Comparison of ENCODE assay signal across 14 cellular contexts in the genomic region with DNA sequence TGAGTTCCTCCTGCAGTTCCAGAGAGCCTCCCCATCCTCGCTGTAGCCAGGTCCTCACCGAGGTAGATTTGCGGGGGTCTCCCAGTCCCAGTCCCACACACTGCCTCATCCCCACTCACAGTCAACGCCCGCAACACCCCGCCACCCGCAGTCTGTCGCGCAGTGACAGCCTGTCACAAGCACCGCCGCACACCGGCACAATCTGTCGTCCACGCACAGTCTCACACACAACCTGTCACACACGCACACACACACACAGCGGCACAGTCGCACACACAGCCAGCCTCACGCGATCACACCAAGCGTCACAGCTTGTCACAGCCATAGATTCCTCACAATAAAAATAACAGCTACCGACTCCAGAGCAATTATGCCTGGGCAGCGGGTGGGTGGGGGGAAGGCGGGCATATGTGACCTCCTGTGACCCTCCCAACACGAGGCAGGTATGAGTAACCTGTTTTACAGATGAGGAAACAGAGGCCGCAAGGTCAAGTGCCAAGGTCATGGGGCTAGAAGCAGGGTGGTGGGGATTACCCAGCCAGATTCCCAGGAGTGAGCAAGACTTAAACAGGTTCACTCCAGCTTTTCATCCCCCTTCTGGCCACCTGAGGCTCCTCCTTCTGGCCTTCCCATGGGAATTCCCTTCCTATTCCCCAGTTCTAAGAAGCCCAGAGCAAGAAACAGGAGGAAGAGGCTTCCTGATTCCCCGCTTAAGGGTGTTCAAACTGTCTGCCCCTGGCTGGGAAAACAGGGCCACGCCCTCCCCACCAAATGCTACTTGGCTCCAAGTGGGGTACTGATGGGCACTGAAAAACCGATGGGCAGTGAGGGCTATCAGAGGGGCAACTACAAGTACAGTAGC. TPM values are rescaled to one million over a fixed set of nuclear protein-coding genes. Genes with fewer than 3 reads are reported as not detected.
DNase-seq lines count a peak whose midpoint lies in the region; ATAC-seq, FAIRE-seq and TF ChIP-seq lines count a peak whose summit lies in the region.
"Had no signal": no experiment of that assay in that cellular context is flagged by ENCODE, and none has a peak within 500 bp of the region (broad histone marks: within the 10 kb centered on the region; RNA-seq: fewer than 3 reads in every experiment).

No MANE protein-coding gene starts in this region.

- peaks cover 98% of the 10 kb centered on the region for H3K27me3 Mint-ChIP-seq in WTC11 (ENCODE audit: low read depth)

- peak overlapping the region; percentile 11; the same call in 1 of the 2 replicates for H3K9ac ChIP-seq in GM23248

- whole genome bisulfite sequencing in GM23248 (ENCODE audit: low coverage in 1 of 2, low lambda C conversion rate in 2 of 2, missing lambda C conversion rate in 2 of 2), 2 experiments = 63 to 73% methylated on average over 26 to 28 of the region's 28 CpGs
- WGBS in right cardiac atrium = 84% methylated on average over 28 of the region's 28 CpGs
- WGBS in small intestine, 3 donors = 84 to 90% (median 85%) methylated on average over 28 of the region's 28 CpGs

- CTCF ChIA-PET in WTC11 (lab: Charles Lee) = interaction anchor here (0.6 to 3.2 kb wide), 11 partner anchors 9 to 86 kb away, joined by 3 to 28 read pairs (median 8); no protein-coding TSS in a partner anchor

- H3K4me1 ChIP-seq in GM23248 (ENCODE audit: insufficient read depth) (peaks cover 17% of the 10 kb centered on the region), right cardiac atrium (ENCODE audit: control insufficient read depth, insufficient read depth, low read length) (peaks cover 12% of the 10 kb centered on the region), small intestine (ENCODE audit: control insufficient read depth in 2 of 2, insufficient read depth in 1 of 2, low read depth in 1 of 2, low read length in 1 of 2) (peaks cover 0 to 18% of the 10 kb centered on the region in 2 donors)

- H4K20me1 ChIP-seq in GM23248 (ENCODE audit: insufficient read depth) = no peaks in the 10 kb centered on the region

- H3K27ac ChIP-seq in GM23248 (no peak overlapping the region), right cardiac atrium (ENCODE audit: low read length) (peak overlapping the region; percentile 7), substantia nigra (ENCODE audit: low read depth, low read length, poor library complexity, severe bottlenecking) (peak overlapping the region; percentile 61), small intestine (ENCODE audit: low read depth in 1 of 2, low read length in 1 of 2) (peak overlapping the region in 1 of 2 donors; percentile 4)
- H3K27ac ChIP-seq: hepatocyte had no signal

- H3K4me1 Mint-ChIP-seq in WTC11 = peaks cover 29% of the 10 kb centered on the region

- intact Hi-C loops in right cardiac atrium (cut with DNase I) = no loop called here

- H3K4me3 ChIP-seq in GM23248 (no peak overlapping the region), right cardiac atrium (ENCODE audit: low read length) (no peak overlapping the region), small intestine (ENCODE audit: low read depth in 1 of 2, low read length in 2 of 2) (no peak overlapping the region)
- H3K4me3 ChIP-seq: hepatocyte had no signal

- H3F3A ChIP-seq in GM23248 (ENCODE audit: insufficient read depth) = no peaks in the 10 kb centered on the region

- in situ Hi-C loops in GM23248 (cut with MboI) = no loop called here

- H3K4me2 ChIP-seq in GM23248 (ENCODE audit: unreplicated experiment) = no peak overlapping the region
- H3K4me2 ChIP-seq: hepatocyte had no signal

- H3K9me3 ChIP-seq in GM23248 (ENCODE audit: low read depth) (no peaks in the 10 kb centered on the region), right cardiac atrium (ENCODE audit: control insufficient read depth, low read length) (no peaks in the 10 kb centered on the region), small intestine (ENCODE audit: control insufficient read depth, low read depth) (no peaks in the 10 kb centered on the region)

- H3K9me3 Mint-ChIP-seq in WTC11 = no peaks in the 10 kb centered on the region

- H3K79me2 ChIP-seq in GM23248 (ENCODE audit: insufficient read depth) = peaks cover 100% of the 10 kb centered on the region

- POLR2A ChIA-PET in WTC11 (lab: Charles Lee) = no interaction called here

- no peaks in the 10 kb centered on the region for H3K9me2 ChIP-seq in GM23248 (ENCODE audit: insufficient read depth)

- no peak overlapping the region for H3K27ac Mint-ChIP-seq in WTC11

- no peak for FAIRE-seq in small intestine (lab: Jason Lieb, UNC)

- H3K36me3 ChIP-seq in GM23248 (ENCODE audit: low read depth) (no peaks in the 10 kb centered on the region), small intestine (ENCODE audit: control insufficient read depth in 2 of 2, insufficient read depth in 2 of 2, low read length in 2 of 2) (no peaks in the 10 kb centered on the region)

- H3K4me3 Mint-ChIP-seq in WTC11 = no peak overlapping the region

- ATAC-seq in WTC11 = no peak
- ATAC-seq in right cardiac atrium = no peak

- peak; percentile 55 for DNase-seq in GM23248
- DNase-seq in WTC11 (ENCODE audit: low spot score) = no peak
- DNase-seq in right cardiac atrium = peak in 1 of 3 donors; percentile 71
- DNase-seq in substantia nigra (lab: John Stamatoyannopoulos, UW) = peak in 2 of 49 donors; percentile 47 to 76
- DNase-seq in small intestine = no peak
- no peak for DNase-seq in NCI-H748 treated with DMSO at 0.1 percent for 48 hours (lab: John Stamatoyannopoulos, UW)
- no peak for DNase-seq in activated CD8-positive, alpha-beta memory T cell treated with anti-CD3 and anti-CD28 coated beads, Interleukin-2, amount 50 U/mL, for 48 hours
- DNase-seq: activated CD4-positive, CD25-positive, alpha-beta regulatory T cell; activated gamma-delta T cell treated with Interleukin-2 at 50 U/mL for 16 hours; IMR-90; NCI-H1930; stimulated activated CD4-positive, alpha-beta T cell treated with anti-CD3 and anti-CD28 coated beads, Interleukin-15, amount 100 ng/mL, for 24 hours had no signal

- H2AFZ ChIP-seq in GM23248 = no peak overlapping the region
- H2AFZ ChIP-seq: hepatocyte had no signal

- peaks cover 3% of the 10 kb centered on the region; the same call in 1 of the 2 replicates for H3K36me3 Mint-ChIP-seq in WTC11

- TF ChIP-seq CTCF in WTC11 (IDR thresholded peaks at IDR 0.05) = no peak

- no peaks in the 10 kb centered on the region for H3K27me3 ChIP-seq in GM23248 (replicated peaks; ENCODE audit: insufficient read depth)
- no peaks in the 10 kb centered on the region for H3K27me3 ChIP-seq in right cardiac atrium (ENCODE audit: control insufficient read depth, insufficient read depth)
- peaks cover 0 to 26% of the 10 kb centered on the region in 2 donors for H3K27me3 ChIP-seq in small intestine (ENCODE audit: control insufficient read depth in 2 of 2, insufficient read depth in 2 of 2, low read length in 2 of 2)

TF ChIP-seq in WTC11, 78 proteins besides CTCF, POLR2A, EP300 and RAD21:
- TF ChIP-seq, protein P1, sequence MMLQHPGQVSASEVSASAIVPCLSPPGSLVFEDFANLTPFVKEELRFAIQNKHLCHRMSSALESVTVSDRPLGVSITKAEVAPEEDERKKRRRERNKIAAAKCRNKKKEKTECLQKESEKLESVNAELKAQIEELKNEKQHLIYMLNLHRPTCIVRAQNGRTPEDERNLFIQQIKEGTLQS (CRISPR knock-in tag; conservative IDR thresholded peaks at IDR 0.05) = 0 out of 2 replicates have a peak, but pooled peaks have one; percentile 19
- no peak for TF ChIP-seq ZNF317 (CRISPR knock-in tag; IDR thresholded peaks at IDR 0.05; ENCODE audit: borderline replicate concordance, low read depth)

RNA-seq across cellular contexts. Expression of a gene that starts 13.9 kb away (rescaled TPM):
- 71.0 and 81.4 TPM in 2 replicates for total RNA-seq in GM23248 (2014; rRNA removed; shearing (Covaris generic))
- polyA plus RNA-seq in GM23248 (2016; fragmentation: Nextera tagmentation; extraction: Ambion mirVana) (59.2 and 60.8 TPM in 2 replicates), right cardiac atrium (67.4 TPM), small intestine (10 to 100 TPM in 1 of 3 donors, 1 to 10 TPM in 2; 2.9 to 31.4 (median 8.9) TPM)
- total RNA-seq in WTC11 (2021) (0.44 to 1.5 TPM (median 1.4 TPM) in 3 replicates), right cardiac atrium (100 to 1,000 TPM; 123 to 168 (median 156) TPM)

RNA-seq across cellular contexts. Expression of a gene that starts 39.8 kb away (rescaled TPM):
- total RNA-seq in GM23248 (2014; rRNA removed; shearing (Covaris generic)) = not detected in 2 replicates
- polyA plus RNA-seq in GM23248 (2016; fragmentation: Nextera tagmentation; extraction: Ambion mirVana) = not detected in 2 replicates
- total RNA-seq in WTC11 (2021) = 0.18 to 0.23 TPM (median 0.22 TPM) in 3 replicates
- 10 to 100 TPM in 2 of 4 donors, 1 to 10 TPM in 2; 5.0 to 13.8 (median 11.1) TPM for total RNA-seq in right cardiac atrium
- 7.0 TPM for polyA plus RNA-seq in right cardiac atrium
- under 1 TPM in 1 of 3 donors, not detected in 2; 0.16 TPM for polyA plus RNA-seq in small intestine
- total RNA-seq: IMR-90, myocyte had no signal
- polyA plus RNA-seq: hepatocyte had no signal

RNA-seq across cellular contexts. Expression of a gene that starts 52.1 kb away (rescaled TPM):
- total RNA-seq in GM23248 (2014; rRNA removed; shearing (Covaris generic)) = 41.6 and 48.4 TPM in 2 replicates
- polyA plus RNA-seq in GM23248 (2016; fragmentation: Nextera tagmentation; extraction: Ambion mirVana) (132 and 136 TPM in 2 replicates), right cardiac atrium (64.5 TPM), small intestine (10 to 100 TPM; 32.3 to 42.2 (median 40.0) TPM)
- total RNA-seq in WTC11 (2021) (54.4 to 57.9 TPM (median 56.1 TPM) in 3 replicates), right cardiac atrium (10 to 100 TPM; 24.3 to 33.2 (median 29.1) TPM)

Comparison
In these comparisons a context has a peak if more than half of its experiments do, and no peak if none do; other contexts are left out.
1. RNA of a gene that starts 13.9 kb away (total RNA-seq): 123 to 168 TPM in right cardiac atrium and 71.0 to 81.4 TPM in GM23248; 0.44 to 1.5 TPM in WTC11; every median in the first group is over 10 times any median in the second.